In the genomic region with DNA sequence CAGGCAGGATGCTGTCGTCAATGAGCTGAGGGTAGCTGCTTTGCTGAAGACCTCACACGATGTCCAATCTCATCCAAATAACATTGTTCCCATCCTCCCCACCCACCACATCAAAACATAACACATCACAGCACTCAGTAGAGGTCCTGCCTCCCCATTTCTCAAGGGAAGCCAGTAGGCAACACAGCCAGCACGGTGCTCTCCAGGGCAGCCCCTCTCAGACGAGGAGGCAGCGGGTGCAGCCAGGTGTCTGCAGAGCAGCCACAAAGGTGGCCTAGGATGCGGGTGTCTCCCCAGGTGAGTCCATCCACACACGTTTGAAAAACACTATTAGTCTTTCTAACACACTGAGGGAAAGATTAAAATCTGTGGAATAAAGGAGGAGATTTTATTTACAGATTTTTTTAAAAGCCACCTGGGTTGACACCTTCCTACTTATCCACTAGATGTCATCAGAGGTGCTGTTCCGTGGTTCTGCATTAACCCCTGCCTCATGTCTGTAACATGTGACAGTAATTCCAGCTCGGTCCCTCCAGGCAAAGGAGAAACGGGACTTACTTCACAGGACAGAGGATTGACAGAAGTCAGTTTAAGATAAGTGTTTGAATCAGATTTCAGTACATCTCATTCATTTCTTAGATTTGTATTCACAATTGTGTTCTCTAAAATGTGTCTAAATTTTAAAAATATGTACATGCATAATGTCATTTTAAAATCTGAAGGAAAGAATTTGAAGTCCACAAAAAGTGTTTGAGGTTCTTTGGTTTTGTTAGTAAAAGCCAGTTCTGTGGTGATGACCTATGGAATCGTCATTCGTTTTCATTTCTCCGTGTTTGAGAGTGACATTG, we compare ENCODE assay signal across 9 cellular contexts.
DNase-seq lines count a peak whose midpoint lies in the region; ATAC-seq and TF ChIP-seq lines count a peak whose summit lies in the region.
"Had no signal": no experiment of that assay in that cellular context is flagged by ENCODE, and none has a peak within 500 bp of the region (broad histone marks: within the 10 kb centered on the region; RNA-seq: fewer than 3 reads in every experiment).

No MANE protein-coding gene starts in this region.

- no peaks in the 10 kb centered on the region for H3K36me3 Mint-ChIP-seq in natural killer cell

- H3K4me3 Mint-ChIP-seq in natural killer cell: no peak overlapping the region

- H3K4me3 ChIP-seq in NT2/D1 (ENCODE audit: insufficient read length, low read depth): no peak overlapping the region
- H3K4me3 ChIP-seq: skin epidermis had no signal

- ATAC-seq in GM19328 (IDR thresholded peaks at IDR 0.05; ENCODE audit: unreplicated experiment) (peak; percentile 62), HG03571 (IDR thresholded peaks at IDR 0.05; ENCODE audit: unreplicated experiment) (peak; percentile 63), natural killer cell (peak in 2 of 3 donors; percentile 40 to 54)

- H3K9me3 ChIP-seq in NT2/D1 (ENCODE audit: insufficient read depth, low read length): peaks cover 1% of the 10 kb centered on the region; the same call in 1 of the 2 replicates

- H3K9me3 Mint-ChIP-seq in natural killer cell: no peaks in the 10 kb centered on the region

- H3K4me1 Mint-ChIP-seq in natural killer cell: peaks cover 12 to 13% of the 10 kb centered on the region in 2 donors

- no peaks in the 10 kb centered on the region for H3K27me3 Mint-ChIP-seq in natural killer cell (ENCODE audit: low read depth in 2 of 2)

- intact Hi-C loops in natural killer cell (cut with micrococcal nuclease): loop anchor here (5.0 kb wide), 1 partner anchor 164 kb away; no protein-coding TSS in a partner anchor

- TF ChIP-seq CTCF in natural killer cell (IDR thresholded peaks at IDR 0.05): peak; percentile 15

- peaks cover 17% of the 10 kb centered on the region for H3K36me3 ChIP-seq in NT2/D1 (ENCODE audit: insufficient read depth, insufficient read length, low read length)

- no peak overlapping the region for H3K9ac ChIP-seq in NT2/D1 (ENCODE audit: insufficient read length, low read depth)

- H3K27me3 ChIP-seq in NT2/D1 (ENCODE audit: insufficient read depth, insufficient read length): no peaks in the 10 kb centered on the region

- peak overlapping the region in 1 of 2 donors; percentile 21 for H3K27ac Mint-ChIP-seq in natural killer cell

- DNase-seq in DMS153 (lab: John Stamatoyannopoulos, UW): peak; percentile 36
- DNase-seq in NT2/D1 (ENCODE audit: low read depth, low spot score): peak; percentile 58
- peak; percentile 70 for DNase-seq in dermis blood vessel endothelial cell
- no peak for DNase-seq in natural killer cell
- no peak for DNase-seq in NK-92 (lab: John Stamatoyannopoulos, UW; ENCODE audit: unreplicated experiment)
- no peak for DNase-seq in stimulated activated CD4-positive, alpha-beta T cell treated with anti-CD3 and anti-CD28 coated beads, Interleukin-2, amount 100 ng/mL, for 24 hours

- peaks cover 10% of the 10 kb centered on the region for H3K4me1 ChIP-seq in NT2/D1 (ENCODE audit: insufficient read depth, insufficient read length)

Comparison
In these comparisons a context has a peak if more than half of its experiments do, and no peak if none do; other contexts are left out.
1. DNase-seq: peak in DMS153 (single experiment), NT2/D1 (single experiment) and dermis blood vessel endothelial cell (single experiment); none in natural killer cell (single experiment), NK-92 (single experiment) and stimulated activated CD4-positive, alpha-beta T cell treated with anti-CD3 and anti-CD28 coated beads, Interleukin-2, amount 100 ng/mL, for 24 hours (0 of 2).
2. Peak in every context shown above with its lines, with median percentiles within 50 percentile points of each other: ATAC-seq.